Comparison of ENCODE assay signal across 9 cellular contexts in the genomic region with DNA sequence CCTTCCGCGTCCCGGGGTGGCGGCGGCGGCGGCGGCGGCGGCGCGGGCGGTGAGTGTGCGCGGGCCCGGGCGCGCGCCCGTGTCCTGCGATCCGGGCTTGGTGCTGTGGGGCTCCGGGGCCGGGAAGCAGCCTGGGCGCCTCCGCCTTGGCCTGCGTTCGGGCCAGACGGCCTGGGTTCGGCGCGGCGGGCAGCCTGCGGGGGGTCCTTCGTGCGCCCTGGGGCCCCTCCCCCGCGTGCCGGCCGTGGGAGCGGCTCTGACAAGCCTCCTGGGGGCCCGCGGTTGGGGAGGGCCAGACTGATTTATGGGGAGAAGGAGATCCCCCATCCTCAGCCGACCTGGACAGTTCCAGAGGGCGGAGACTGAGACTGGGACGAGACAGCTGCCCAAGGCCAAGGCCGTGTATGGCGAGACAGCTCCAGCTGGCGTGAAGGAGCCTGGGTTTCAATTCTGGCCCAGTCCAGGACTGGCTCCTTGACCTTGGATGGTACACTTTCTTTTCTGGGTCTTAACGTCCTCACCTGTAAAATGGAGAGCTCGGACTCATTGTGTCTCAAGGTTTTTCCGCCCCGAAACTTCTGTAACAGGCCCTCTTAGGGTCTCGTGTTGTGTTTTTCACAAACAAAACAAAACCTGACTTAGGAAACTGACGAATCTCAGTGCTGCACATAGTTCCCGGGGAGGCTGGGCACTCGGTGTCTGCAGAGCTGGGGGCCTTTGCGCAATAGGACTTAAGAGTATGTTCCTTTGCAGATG. TPM values are rescaled to one million over a fixed set of nuclear protein-coding genes. Genes with fewer than 3 reads are reported as not detected.
A peak's percentile ranks its signal among the peaks of the same experiment; 100 is the strongest.
DNase-seq lines count a peak whose midpoint lies in the region; ATAC-seq, FAIRE-seq and TF ChIP-seq lines count a peak whose summit lies in the region.
"Had no signal": no experiment of that assay in that cellular context is flagged by ENCODE, and none has a peak within 500 bp of the region (broad histone marks: within the 10 kb centered on the region; RNA-seq: fewer than 3 reads in every experiment).

No MANE protein-coding gene starts in this region.

- FAIRE-seq in HTR-8/SVneo (lab: Jason Lieb, UNC) (no peak), GM12878 (lab: Jason Lieb, UNC) (no peak)

- TF ChIP-seq POLR2A in GM12878 (IDR thresholded peaks at IDR 0.05; ENCODE audit: low read depth, low read length) (peak; percentile 63), sigmoid colon (IDR thresholded peaks at IDR 0.05) (no peak)

- H3K79me2 ChIP-seq in GM12878 (ENCODE audit: control insufficient read depth, insufficient read depth, low read length), result peaks cover 67% of the 10 kb centered on the region

- SMC1A ChIA-PET in GM12878 (lab: Charles Lee; ENCODE audit: uncharacterized antibody, unreplicated experiment), result interaction anchor here (0.7 to 4.5 kb wide), 9 partner anchors 8 to 226 kb away, joined by 3 to 28 read pairs (median 5); a partner anchor contains a TSS

- 1% methylated on average over 34 of the region's 58 CpGs for WGBS in GM12878 (ENCODE audit: insufficient coverage, insufficient replicate concordance, low lambda C conversion rate, missing lambda C conversion rate)
- whole genome bisulfite sequencing in sigmoid colon, 2 donors, result 4 to 5% methylated on average over 58 of the region's 58 CpGs

- in situ Hi-C loops in SK-MEL-5 (cut with HindIII; ENCODE audit: low pct_unique_long_range_greater_than_20kb, low sequenced_read_pairs), result no loop called here
- in situ Hi-C loops in GM12878 (cut with MboI), result loop anchor here (5.0 kb wide), 1 partner anchor 224 kb away; a partner anchor contains a TSS

- BruUV-seq in GM12878 (replicated peaks; lab: Mats Ljungman, UMichigan), result no TSS peak

- no peaks in the 10 kb centered on the region; a peak in 1 of 4 replicates for H3K36me3 ChIP-seq in GM12878 (ENCODE audit: control insufficient read depth in 2 of 2, insufficient read depth in 2 of 2, low read length in 1 of 2)
- no peaks in the 10 kb centered on the region for H3K36me3 ChIP-seq in iPS-15b (ENCODE audit: control insufficient read depth, insufficient read depth, low read length)
- H3K36me3 ChIP-seq in sigmoid colon, result no peaks in the 10 kb centered on the region

- H3K4me1 ChIP-seq in GM12878 (ENCODE audit: control insufficient read depth, insufficient read depth, low read length) (peaks cover 63% of the 10 kb centered on the region), iPS-15b (ENCODE audit: control insufficient read depth, insufficient read depth, low read length) (peaks cover 13% of the 10 kb centered on the region), sigmoid colon (peaks cover 0 to 33% (median 28%) of the 10 kb centered on the region in 4 donors)

- H3K27me3 ChIP-seq in GM12878 (replicated peaks in 1 of 2; ENCODE audit: control insufficient read depth in 2 of 2, insufficient read depth in 2 of 2, low read length in 1 of 2) (no peaks in the 10 kb centered on the region), iPS-15b (ENCODE audit: control insufficient read depth, insufficient read depth, low read length) (peaks cover 11% of the 10 kb centered on the region), sigmoid colon (no peaks in the 10 kb centered on the region)

- DNase-seq in Daoy (ENCODE audit: low read depth) (peak; percentile 77), HTR-8/SVneo (ENCODE audit: insufficient read length, low spot score) (peak; percentile 67), SK-MEL-5 (ENCODE audit: low read depth, low spot score) (peak; percentile 46), GM12878 (ENCODE audit: low read depth, low spot score) (no peak), sigmoid colon (peak; percentile 87), GM19238 (ENCODE audit: insufficient read length, low spot score) (no peak)

- H3K4me2 ChIP-seq in GM12878 (ENCODE audit: control insufficient read depth, insufficient read depth), result peak overlapping the region; percentile 100

- TF ChIP-seq CTCF in GM12878 (IDR thresholded peaks at IDR 0.05 in 2 of 3, conservative IDR thresholded peaks at IDR 0.05 in 1 of 3; ENCODE audit: control insufficient read depth in 2 of 3, extremely low read depth in 1 of 3, insufficient read depth in 1 of 3, low read depth in 3 of 3, low read length in 3 of 3), result no peak
- no peak for TF ChIP-seq CTCF in sigmoid colon (IDR thresholded peaks at IDR 0.05)

- H4K20me1 ChIP-seq in GM12878 (ENCODE audit: control insufficient read depth, insufficient read depth), result no peaks in the 10 kb centered on the region

- H3K9me3 ChIP-seq in GM12878 (replicated peaks; ENCODE audit: control insufficient read depth, insufficient read depth, low read length), result no peaks in the 10 kb centered on the region
- no peaks in the 10 kb centered on the region for H3K9me3 ChIP-seq in iPS-15b (ENCODE audit: control insufficient read depth, insufficient read depth, low read length)
- no peaks in the 10 kb centered on the region for H3K9me3 ChIP-seq in sigmoid colon

- CTCF ChIA-PET in GM12878 (lab: Yijun Ruan, JAX), result interaction anchor here (0.7 to 2.5 kb wide), 10 partner anchors 8 to 227 kb away, joined by 3 to 19 read pairs (median 4); a partner anchor contains a TSS

- H3K9ac ChIP-seq in GM12878 (ENCODE audit: control insufficient read depth, insufficient read depth, low read length) (peak overlapping the region; percentile 95), iPS-15b (ENCODE audit: low read depth, low read length) (peak overlapping the region; percentile 47)

- ATAC-seq in GM21381 (IDR thresholded peaks at IDR 0.05; ENCODE audit: unreplicated experiment), result peak; percentile 29
- peak; percentile 20 for ATAC-seq in GM12878

- POLR2A ChIA-PET in GM12878 (lab: Charles Lee), result interaction anchor here (0.5 to 4.4 kb wide), 15 partner anchors 8 to 226 kb away, joined by 3 to 30 read pairs (median 6); a partner anchor contains a TSS

- no peak for TF ChIP-seq EP300 in GM12878 (IDR thresholded peaks at IDR 0.05; ENCODE audit: borderline replicate concordance in 1 of 2, control insufficient read depth in 1 of 2, low read depth in 2 of 2, low read length in 2 of 2)
- peak in 1 of 4 donors; percentile 12 for TF ChIP-seq EP300 in sigmoid colon (IDR thresholded peaks at IDR 0.05)

- H3K27ac ChIP-seq in GM12878 (ENCODE audit: control insufficient read depth, insufficient read depth), result peak overlapping the region; percentile 98
- peak overlapping the region; percentile 92 to 97 (median 94) for H3K27ac ChIP-seq in sigmoid colon

- no peak for TF ChIP-seq RAD21 in GM12878 (IDR thresholded peaks at IDR 0.05; ENCODE audit: insufficient read depth, low read depth, low read length)

- peak overlapping the region; percentile 58 for H2AFZ ChIP-seq in GM12878 (ENCODE audit: control insufficient read depth, low read depth, low read length)

- H3K4me3 ChIP-seq in GM12878, result peak overlapping the region; percentile 95
- H3K4me3 ChIP-seq in iPS-15b (ENCODE audit: low read depth, low read length), result peak overlapping the region; percentile 56
- H3K4me3 ChIP-seq in sigmoid colon, result peak overlapping the region; percentile 60 to 71 (median 65)

- RAD21 ChIA-PET in GM12878 (lab: Charles Lee; ENCODE audit: unreplicated experiment), result interaction anchor here (0.8 to 5.1 kb wide), 11 partner anchors 8 to 227 kb away, joined by 3 to 40 read pairs (median 5); a partner anchor contains a TSS

- intact Hi-C loops in GM12878 (cut with micrococcal nuclease; ENCODE audit: unreplicated experiment) (loop anchor here (5.0 kb wide), 2 partner anchors 41 to 224 kb away; a partner anchor contains a TSS), sigmoid colon (cut with DNase I) (loop anchor here (1.0 kb wide), 2 partner anchors 24 to 123 kb away; a partner anchor contains a TSS)

RNA-seq across cellular contexts. Expression of a gene that starts 0.6 kb away (rescaled TPM):
- total RNA-seq in Daoy (2014; rRNA removed; shearing (Covaris generic)), result 5.5 and 7.7 TPM in 2 replicates
- 43.2 and 46.8 TPM in 2 replicates for total RNA-seq in SK-MEL-5 (2014; rRNA removed; shearing (Covaris generic))
- 73.8 and 103 TPM in 2 replicates for polyA plus RNA-seq in SK-MEL-5 (2015; cell fraction: cytosol; rRNA removed)
- polyA plus RNA-seq in SK-MEL-5 (2015; cell fraction: nucleus; rRNA removed), result 58.3 and 69.8 TPM in 2 replicates
- 111 and 114 TPM in 2 replicates for total RNA-seq in GM12878 (2013; cell fraction: nucleolus; rRNA removed)
- total RNA-seq in GM12878 (2014; rRNA removed), result 24.9 and 25.5 TPM in 2 replicates
- 16.8 and 20.3 TPM in 2 replicates for total RNA-seq in GM12878 (2014; rRNA removed; fragmentation: Illumina TruSeq; extraction: Trizol)
- 27.1 and 32.1 TPM in 2 replicates for total RNA-seq in GM12878 (2021)
- 24.3 TPM for polyA plus RNA-seq in GM12878 (2011; ENCODE audit: low read depth)
- polyA plus RNA-seq in GM12878 (2011; rRNA removed), result 79.5 and 83.7 TPM in 2 replicates
- polyA plus RNA-seq in GM12878 (2011; cell fraction: cytosol; rRNA removed), result 41.9 and 55.1 TPM in 2 replicates
- 33.1 and 33.6 TPM in 2 replicates for polyA plus RNA-seq in GM12878 (2011; cell fraction: nucleus; rRNA removed)
- 22.2 and 26.9 TPM in 2 replicates for polyA plus RNA-seq in GM12878 (2012)
- 34.1 and 36.2 TPM in 2 replicates for polyA plus RNA-seq in GM12878 (2014; fragmentation: Illumina TruSeq; extraction: Trizol)
- polyA plus RNA-seq in GM12878 (2014; fragmentation: Nextera tagmentation; extraction: Ambion mirVana), result 1 to 10 TPM; 3.5 to 6.1 TPM
- 22.5 and 24.0 TPM in 2 replicates for polyA plus RNA-seq in GM12878 (2014; rRNA removed)
- polyA plus RNA-seq in GM12878 (2016; fragmentation: Nextera tagmentation; extraction: Ambion mirVana), result 10 to 100 TPM in 1 of 2 experiments, 1 to 10 TPM in 1; 7.4 to 14.3 TPM
- polyA minus RNA-seq in GM12878 (2011; rRNA and poly(A)+ RNA removed), result 65.8 and 85.6 TPM in 2 replicates
- 19.4 and 26.9 TPM in 2 replicates for polyA minus RNA-seq in GM12878 (2011; cell fraction: cytosol; rRNA and poly(A)+ RNA removed)
- polyA minus RNA-seq in GM12878 (2011; cell fraction: nucleus; rRNA and poly(A)+ RNA removed), result 18.9 and 27.6 TPM in 2 replicates
- total RNA-seq in sigmoid colon, result 10 to 100 TPM in 3 of 4 donors, 1 to 10 TPM in 1; 7.9 to 28.5 (median 10.3) TPM
- polyA plus RNA-seq in sigmoid colon, result 1 to 10 TPM; 3.0 to 9.3 (median 3.0) TPM

RNA-seq across cellular contexts. Expression of a gene that starts 24.1 kb away (rescaled TPM):
- total RNA-seq in Daoy (2014; rRNA removed; shearing (Covaris generic)), result 172 and 207 TPM in 2 replicates
- total RNA-seq in SK-MEL-5 (2014; rRNA removed; shearing (Covaris generic)), result 605 and 615 TPM in 2 replicates
- polyA plus RNA-seq in SK-MEL-5 (2015; cell fraction: cytosol; rRNA removed), result 372 and 456 TPM in 2 replicates
- polyA plus RNA-seq in SK-MEL-5 (2015; cell fraction: nucleus; rRNA removed), result 68.9 and 79.0 TPM in 2 replicates
- 26.6 and 27.1 TPM in 2 replicates for total RNA-seq in GM12878 (2013; cell fraction: nucleolus; rRNA removed)
- total RNA-seq in GM12878 (2014; rRNA removed), result 44.2 and 56.6 TPM in 2 replicates
- 60.5 TPM in 2 replicates for total RNA-seq in GM12878 (2014; rRNA removed; fragmentation: Illumina TruSeq; extraction: Trizol)
- 34.2 and 36.0 TPM in 2 replicates for total RNA-seq in GM12878 (2021)
- polyA plus RNA-seq in GM12878 (2011; ENCODE audit: low read depth), result 55.7 TPM
- polyA plus RNA-seq in GM12878 (2011; rRNA removed), result 90.6 and 130 TPM in 2 replicates
- polyA plus RNA-seq in GM12878 (2011; cell fraction: cytosol; rRNA removed), result 47.3 and 57.4 TPM in 2 replicates
- 28.5 TPM in 2 replicates for polyA plus RNA-seq in GM12878 (2011; cell fraction: nucleus; rRNA removed)
- 59.9 and 70.7 TPM in 2 replicates for polyA plus RNA-seq in GM12878 (2012)
- polyA plus RNA-seq in GM12878 (2014; fragmentation: Illumina TruSeq; extraction: Trizol), result 62.1 and 74.5 TPM in 2 replicates
- 100 to 1,000 TPM; 162 to 204 TPM for polyA plus RNA-seq in GM12878 (2014; fragmentation: Nextera tagmentation; extraction: Ambion mirVana)
- 50.8 and 54.9 TPM in 2 replicates for polyA plus RNA-seq in GM12878 (2014; rRNA removed)
- polyA plus RNA-seq in GM12878 (2016; fragmentation: Nextera tagmentation; extraction: Ambion mirVana), result 10 to 100 TPM; 98.5 to 99.9 TPM
- polyA minus RNA-seq in GM12878 (2011; rRNA and poly(A)+ RNA removed), result 18.5 and 20.9 TPM in 2 replicates
- 13.6 and 14.6 TPM in 2 replicates for polyA minus RNA-seq in GM12878 (2011; cell fraction: cytosol; rRNA and poly(A)+ RNA removed)
- polyA minus RNA-seq in GM12878 (2011; cell fraction: nucleus; rRNA and poly(A)+ RNA removed), result 13.3 and 24.2 TPM in 2 replicates
- 100 to 1,000 TPM; 124 to 185 (median 155) TPM for total RNA-seq in sigmoid colon
- 100 to 1,000 TPM; 114 to 256 (median 236) TPM for polyA plus RNA-seq in sigmoid colon

RNA-seq across cellular contexts. Expression of a gene that starts 45.9 kb away (rescaled TPM):
- not detected in 2 replicates for total RNA-seq in Daoy (2014; rRNA removed; shearing (Covaris generic))
- not detected in 2 replicates for total RNA-seq in SK-MEL-5 (2014; rRNA removed; shearing (Covaris generic))
- not detected in 2 replicates for polyA plus RNA-seq in SK-MEL-5 (2015; cell fraction: cytosol; rRNA removed)
- polyA plus RNA-seq in SK-MEL-5 (2015; cell fraction: nucleus; rRNA removed), result not detected in 2 replicates
- not detected in 2 replicates for total RNA-seq in GM12878 (2013; cell fraction: nucleolus; rRNA removed)
- not detected in 2 replicates for total RNA-seq in GM12878 (2014; rRNA removed)
- total RNA-seq in GM12878 (2014; rRNA removed; fragmentation: Illumina TruSeq; extraction: Trizol), result not detected in 2 replicates
- not detected in 2 replicates for total RNA-seq in GM12878 (2021)
- not detected for polyA plus RNA-seq in GM12878 (2011; ENCODE audit: low read depth)
- not detected in 2 replicates for polyA plus RNA-seq in GM12878 (2011; rRNA removed)
- polyA plus RNA-seq in GM12878 (2011; cell fraction: cytosol; rRNA removed), result not detected in 2 replicates
- not detected in 2 replicates for polyA plus RNA-seq in GM12878 (2011; cell fraction: nucleus; rRNA removed)
- not detected in 2 replicates for polyA plus RNA-seq in GM12878 (2012)
- not detected in 2 replicates for polyA plus RNA-seq in GM12878 (2014; fragmentation: Illumina TruSeq; extraction: Trizol)
- not detected for polyA plus RNA-seq in GM12878 (2014; fragmentation: Nextera tagmentation; extraction: Ambion mirVana)
- polyA plus RNA-seq in GM12878 (2014; rRNA removed), result not detected in 2 replicates
- polyA plus RNA-seq in GM12878 (2016; fragmentation: Nextera tagmentation; extraction: Ambion mirVana), result not detected
- polyA minus RNA-seq in GM12878 (2011; rRNA and poly(A)+ RNA removed), result not detected in 2 replicates
- polyA minus RNA-seq in GM12878 (2011; cell fraction: cytosol; rRNA and poly(A)+ RNA removed), result not detected in 2 replicates
- not detected in 2 replicates for polyA minus RNA-seq in GM12878 (2011; cell fraction: nucleus; rRNA and poly(A)+ RNA removed)
- not detected for total RNA-seq in sigmoid colon
- polyA plus RNA-seq in sigmoid colon, result not detected
- total RNA-seq: pulmonary artery endothelial cell had no signal

Comparison
In these comparisons a context has a peak if more than half of its experiments do, and no peak if none do; other contexts are left out.
1. DNase-seq: peak in Daoy (single experiment), HTR-8/SVneo (single experiment), SK-MEL-5 (single experiment) and sigmoid colon (single experiment); none in GM12878 (single experiment) and GM19238 (single experiment).
2. Peak in every context shown above with its lines, with median percentiles within 50 percentile points of each other: H3K4me3 ChIP-seq.